In the genomic region with DNA sequence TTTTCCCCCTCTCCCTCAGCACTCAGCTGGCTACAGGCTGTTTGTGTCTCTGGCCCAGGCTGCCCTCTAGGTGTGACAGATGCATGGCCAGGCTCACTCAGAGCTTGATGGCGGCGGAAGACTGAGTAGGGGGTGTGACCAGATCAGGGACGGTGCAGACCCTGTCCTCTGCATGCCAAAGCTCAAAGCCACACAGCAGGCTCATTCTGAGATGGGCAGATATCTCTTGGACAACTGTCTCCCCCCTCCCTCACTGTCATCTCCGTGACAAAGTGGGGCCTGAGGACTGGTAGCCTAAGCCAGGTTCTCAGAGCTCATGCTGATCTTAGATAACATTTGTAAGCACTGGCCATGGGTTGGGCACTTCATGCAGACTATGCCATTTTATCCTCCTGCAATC, we compare ENCODE assay signal across 1 cellular context.
A peak's percentile ranks its signal among the peaks of the same experiment; 100 is the strongest.
TF ChIP-seq lines count a peak whose summit lies in the region.

No MANE protein-coding gene starts in this region.

TF ChIP-seq in SK-N-SH, 30 proteins besides CTCF, POLR2A, EP300 and RAD21 (continued from another document):
- TF ChIP-seq, protein P1, sequence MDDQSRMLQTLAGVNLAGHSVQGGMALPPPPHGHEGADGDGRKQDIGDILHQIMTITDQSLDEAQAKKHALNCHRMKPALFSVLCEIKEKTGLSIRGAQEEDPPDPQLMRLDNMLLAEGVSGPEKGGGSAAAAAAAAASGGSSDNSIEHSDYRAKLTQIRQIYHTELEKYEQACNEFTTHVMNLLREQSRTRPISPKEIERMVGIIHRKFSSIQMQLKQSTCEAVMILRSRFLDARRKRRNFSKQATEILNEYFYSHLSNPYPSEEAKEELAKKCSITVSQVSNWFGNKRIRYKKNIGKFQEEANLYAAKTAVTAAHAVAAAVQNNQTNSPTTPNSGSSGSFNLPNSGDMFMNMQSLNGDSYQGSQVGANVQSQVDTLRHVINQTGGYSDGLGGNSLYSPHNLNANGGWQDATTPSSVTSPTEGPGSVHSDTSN (IDR thresholded peaks at IDR 0.05) = no peak
- TF ChIP-seq ELF1 (IDR thresholded peaks at IDR 0.05) (no peak), NFIC (IDR thresholded peaks at IDR 0.05; ENCODE audit: borderline replicate concordance) (no peak), POLR2AphosphoS5 (IDR thresholded peaks at IDR 0.05; ENCODE audit: low read depth, low read length) (no peak), FOXJ3 (CRISPR knock-in tag; IDR thresholded peaks at IDR 0.05) (peak; percentile 79)
- TF ChIP-seq, protein P2, sequence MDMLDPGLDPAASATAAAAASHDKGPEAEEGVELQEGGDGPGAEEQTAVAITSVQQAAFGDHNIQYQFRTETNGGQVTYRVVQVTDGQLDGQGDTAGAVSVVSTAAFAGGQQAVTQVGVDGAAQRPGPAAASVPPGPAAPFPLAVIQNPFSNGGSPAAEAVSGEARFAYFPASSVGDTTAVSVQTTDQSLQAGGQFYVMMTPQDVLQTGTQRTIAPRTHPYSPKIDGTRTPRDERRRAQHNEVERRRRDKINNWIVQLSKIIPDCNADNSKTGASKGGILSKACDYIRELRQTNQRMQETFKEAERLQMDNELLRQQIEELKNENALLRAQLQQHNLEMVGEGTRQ (IDR thresholded peaks at IDR 0.05; ENCODE audit: borderline replicate concordance, low read depth, low read length) = no peak
TF ChIP-seq in SK-N-SH: peak in this region for 6.
